Comparison of ENCODE assay signal across 20 cellular contexts in genomic region chr1:186272486-186272885, GRCh38. TPM values are rescaled to one million over a fixed set of nuclear protein-coding genes. Genes with fewer than 3 reads are reported as not detected.
DNase-seq lines count a peak whose midpoint lies in the region; ATAC-seq, FAIRE-seq and TF ChIP-seq lines count a peak whose summit lies in the region.
"Had no signal": no experiment of that assay in that cellular context is flagged by ENCODE, and none has a peak within 500 bp of the region (broad histone marks: within the 10 kb centered on the region; RNA-seq: fewer than 3 reads in every experiment).

No MANE protein-coding gene starts in this region.

- no peak for TF ChIP-seq EP300 in HepG2 (IDR thresholded peaks at IDR 0.05; ENCODE audit: low read depth in 2 of 2, low read length in 2 of 2)
- TF ChIP-seq EP300 in HepG2 (CRISPR knock-in tag; IDR thresholded peaks at IDR 0.05; ENCODE audit: borderline replicate concordance), result no peak

- H3K79me2 ChIP-seq in HepG2 (ENCODE audit: insufficient read depth, low read length), result no peaks in the 10 kb centered on the region

- TF ChIP-seq RAD21 in liver (IDR thresholded peaks at IDR 0.05), result peak; percentile 78 to 79
- TF ChIP-seq RAD21 in HepG2 (CRISPR knock-in tag; IDR thresholded peaks at IDR 0.05), result no peak

- no peaks in the 10 kb centered on the region for H3K9me3 Mint-ChIP-seq in chondrocyte (ENCODE audit: low read depth)

- intact Hi-C loops in HepG2 (cut with micrococcal nuclease; ENCODE audit: unreplicated experiment) (no loop called here), testis (cut with DNase I; ENCODE audit: low total_unique reads) (no loop called here), left lung (cut with DNase I) (no loop called here)

- peak; percentile 45 for TF ChIP-seq CTCF in liver (IDR thresholded peaks at IDR 0.05; ENCODE audit: low read depth, low read length, missing input control)
- TF ChIP-seq CTCF in HepG2 (CRISPR knock-in tag; IDR thresholded peaks at IDR 0.05), result no peak
- peak; percentile 39 for TF ChIP-seq CTCF in chondrocyte (IDR thresholded peaks at IDR 0.05)
- no peak for TF ChIP-seq CTCF in testis (IDR thresholded peaks at IDR 0.05)
- no peak for TF ChIP-seq CTCF in left lung (IDR thresholded peaks at IDR 0.05)

- H3K27ac Mint-ChIP-seq in chondrocyte (ENCODE audit: unreplicated experiment), result no peak overlapping the region
- H3K27ac Mint-ChIP-seq: stimulated activated naive B cell treated with anti-CD40 and anti-IgM and Interleukin-4, amounts not matched to agents 10 μg/mL and 1 μg/mL and 100 μg/mL, for 72 hours had no signal

- no peaks in the 10 kb centered on the region for H3K36me3 Mint-ChIP-seq in chondrocyte (ENCODE audit: low read depth)
- H3K36me3 Mint-ChIP-seq: stimulated activated naive B cell treated with anti-CD40 and anti-IgM and Interleukin-4, amounts not matched to agents 10 μg/mL and 1 μg/mL and 100 μg/mL, for 72 hours had no signal

- no peaks in the 10 kb centered on the region for H3K27me3 ChIP-seq in liver (ENCODE audit: control insufficient read depth in 4 of 4, insufficient read depth in 4 of 4, low read length in 3 of 4)
- H3K27me3 ChIP-seq in HepG2 (ENCODE audit: control insufficient read depth in 1 of 2, insufficient read depth in 2 of 2, low read length in 2 of 2), result no peaks in the 10 kb centered on the region; a peak in 1 of 5 replicates
- no peaks in the 10 kb centered on the region for H3K27me3 ChIP-seq in HAP-1 (ENCODE audit: low read depth)
- no peaks in the 10 kb centered on the region for H3K27me3 ChIP-seq in testis
- no peaks in the 10 kb centered on the region for H3K27me3 ChIP-seq in left lung
- H3K27me3 ChIP-seq: colonic mucosa, pancreas had no signal

- peaks cover 0 to 7% (median 6%) of the 10 kb centered on the region in 4 donors for H3K4me1 ChIP-seq in liver (ENCODE audit: control insufficient read depth in 4 of 4, insufficient read depth in 4 of 4, low read length in 3 of 4)
- H3K4me1 ChIP-seq in HepG2 (ENCODE audit: insufficient read depth, low read length), result no peaks in the 10 kb centered on the region
- no peaks in the 10 kb centered on the region for H3K4me1 ChIP-seq in HAP-1
- no peaks in the 10 kb centered on the region for H3K4me1 ChIP-seq in testis
- no peaks in the 10 kb centered on the region for H3K4me1 ChIP-seq in left lung
- H3K4me1 ChIP-seq: colonic mucosa, pancreas had no signal

- no peaks in the 10 kb centered on the region for H3K27me3 Mint-ChIP-seq in chondrocyte (ENCODE audit: low read depth)

- H3K9ac ChIP-seq in liver (ENCODE audit: low read depth in 1 of 2, low read length in 2 of 2) (no peak overlapping the region), HepG2 (ENCODE audit: insufficient read depth, low read depth, low read length) (no peak overlapping the region)

- H3K4me3 Mint-ChIP-seq in chondrocyte (ENCODE audit: unreplicated experiment), result no peak overlapping the region
- H3K4me3 Mint-ChIP-seq: stimulated activated naive B cell treated with anti-CD40 and anti-IgM and Interleukin-4, amounts not matched to agents 10 μg/mL and 1 μg/mL and 100 μg/mL, for 72 hours had no signal

- TF ChIP-seq POLR2A in HepG2 (IDR thresholded peaks at IDR 0.05; ENCODE audit: insufficient read depth in 1 of 2, low read depth in 2 of 2, low read length in 2 of 2), result no peak
- no peak for TF ChIP-seq POLR2A in testis (IDR thresholded peaks at IDR 0.05)

- BruUV-seq in HepG2 (replicated peaks; lab: Mats Ljungman, UMichigan), result no TSS peak

- H3K9me3 ChIP-seq in liver (ENCODE audit: control insufficient read depth in 4 of 4, low read length in 3 of 4), result no peaks in the 10 kb centered on the region
- no peaks in the 10 kb centered on the region for H3K9me3 ChIP-seq in HepG2 (ENCODE audit: low read length)
- no peaks in the 10 kb centered on the region for H3K9me3 ChIP-seq in HAP-1
- H3K9me3 ChIP-seq in testis, result no peaks in the 10 kb centered on the region
- peaks cover 0 to 2% of the 10 kb centered on the region in 2 donors for H3K9me3 ChIP-seq in left lung
- H3K9me3 ChIP-seq: colonic mucosa, pancreas had no signal

- no peak for ATAC-seq in HepG2
- ATAC-seq in left lung, result no peak
- ATAC-seq: pancreas had no signal

- no peak overlapping the region for H2AFZ ChIP-seq in HepG2 (ENCODE audit: low read length)

- in situ Hi-C loops in HepG2 (cut with HindIII; ENCODE audit: extremely low pct_ligation_motif_present, low pct_unique_long_range_greater_than_20kb), result no loop called here
- in situ Hi-C loops in HAP-1 (cut with MboI; ENCODE audit: low sequenced_read_pairs), result no loop called here

- no peak overlapping the region for H3K4me2 ChIP-seq in HepG2 (ENCODE audit: low read depth, low read length)
- H3K4me2 ChIP-seq: smooth muscle cell had no signal

- no peaks in the 10 kb centered on the region for H3K4me1 Mint-ChIP-seq in chondrocyte (ENCODE audit: low read depth)
- H3K4me1 Mint-ChIP-seq: stimulated activated naive B cell treated with anti-CD40 and anti-IgM and Interleukin-4, amounts not matched to agents 10 μg/mL and 1 μg/mL and 100 μg/mL, for 72 hours had no signal

- CTCF ChIA-PET in HepG2 (lab: Yijun Ruan, JAX; ENCODE audit: low intra/inter-chr PET ratio, low total read pairs), result no interaction called here

- H3K4me3 ChIP-seq in liver (ENCODE audit: low read depth in 1 of 3, low read length in 3 of 3) (no peak overlapping the region), HepG2 (replicated peaks in 1 of 3; ENCODE audit: insufficient read depth in 1 of 3, low read depth in 2 of 3, low read length in 3 of 3) (no peak overlapping the region), HAP-1 (no peak overlapping the region), testis (no peak overlapping the region), left lung (no peak overlapping the region)
- H3K4me3 ChIP-seq: colonic mucosa, pancreas, smooth muscle cell had no signal

- H3K36me3 ChIP-seq in liver (ENCODE audit: control insufficient read depth in 4 of 4, insufficient read depth in 3 of 4, low read depth in 1 of 4, low read length in 3 of 4), result no peaks in the 10 kb centered on the region
- H3K36me3 ChIP-seq in HepG2 (replicated peaks in 1 of 2; ENCODE audit: control insufficient read depth in 1 of 2, insufficient read depth in 2 of 2, low read length in 2 of 2), result no peaks in the 10 kb centered on the region
- H3K36me3 ChIP-seq in HAP-1 (replicated peaks), result no peaks in the 10 kb centered on the region
- no peaks in the 10 kb centered on the region for H3K36me3 ChIP-seq in testis (ENCODE audit: low read depth, missing control alignments)
- no peaks in the 10 kb centered on the region for H3K36me3 ChIP-seq in left lung
- H3K36me3 ChIP-seq: colonic mucosa, pancreas had no signal

- 20% methylated on average over 1 of the region's 1 CpG for WGBS in liver
- 3% methylated on average over 1 of the region's 1 CpG for WGBS in HepG2 (ENCODE audit: low lambda C conversion rate)
- 47 to 50% methylated on average over 1 of the region's 1 CpG for WGBS in testis, 2 donors

- DNase-seq in HepG2 (ENCODE audit: low spot score) (no peak), NCI-H526 treated with DMSO at 0.1 percent for 48 hours (lab: John Stamatoyannopoulos, UW) (peak; percentile 48), chondrocyte (ENCODE audit: low spot score) (no peak), HAP-1 (ENCODE audit: low spot score in 2 of 2) (no peak), testis (no peak), left lung (no peak)
- no peak for DNase-seq in activated effector memory CD4-positive, alpha-beta T cell treated with anti-CD3 and anti-CD28 coated beads, Interleukin-2, amount 50 U/mL, for 16 hours
- DNase-seq: activated CD4-positive, alpha-beta T cell treated with anti-CD3 and anti-CD28 coated beads for 4 hours; colonic mucosa; erythroblast; hippocampal formation; NCI-H1417; NCI-H446 treated with DMSO at 0.1 percent for 48 hours; pancreas; stimulated activated naive B cell treated with anti-CD40 and anti-IgM and Interleukin-4, amounts not matched to agents 10 μg/mL and 1 μg/mL and 100 μg/mL, for 72 hours; T-helper 2 cell had no signal

- POLR2A ChIA-PET in HepG2 (lab: Yijun Ruan, JAX), result no interaction called here

- no peak overlapping the region for H3K27ac ChIP-seq in liver (ENCODE audit: low read depth in 1 of 2, low read length in 2 of 2)
- H3K27ac ChIP-seq in HepG2 (ENCODE audit: extremely low read length, insufficient read depth, low read length), result no peak overlapping the region
- no peak overlapping the region for H3K27ac ChIP-seq in testis
- no peak overlapping the region for H3K27ac ChIP-seq in left lung
- H3K27ac ChIP-seq: colonic mucosa, pancreas had no signal

- no peaks in the 10 kb centered on the region for H4K20me1 ChIP-seq in HepG2 (ENCODE audit: insufficient read depth, low read length)

- FAIRE-seq in HepG2 (lab: Jason Lieb, UNC), result no peak
- FAIRE-seq: H1, pancreas had no signal

TF ChIP-seq in liver, 16 proteins besides CTCF, POLR2A, EP300 and RAD21 (continues in another document):
- no peak for TF ChIP-seq FOXA2 (IDR thresholded peaks at IDR 0.05)

RNA-seq across cellular contexts. Expression of gene PRG4, which starts 23.6 kb away (rescaled TPM):
- total RNA-seq in liver (10 to 100 TPM; 36.5 to 44.1 TPM), HepG2 (2016; rRNA removed; fragmentation: Illumina TruSeq; extraction: Trizol) (0.04 TPM in 1 of 2 replicates, not detected in the other), chondrocyte (0.10 to 0.56 TPM (median 0.15 TPM) in 3 replicates), testis (under 1 TPM in 1 of 2 donors, not detected in 1; 0.24 TPM), left lung (1 to 10 TPM; 6.7 to 9.9 TPM)
- polyA plus RNA-seq in liver (10 to 100 TPM; 70.2 to 73.8 TPM), HepG2 (2011; rRNA removed) (0.03 and 0.08 TPM in 2 replicates), testis (ENCODE audit: insufficient read depth, low read depth, low replicate concordance) (7.1 TPM)
- total RNA-seq in HepG2 (2016; cell fraction: cytosol; rRNA removed; fragmentation: Illumina TruSeq; extraction: Trizol; ENCODE audit: low read depth), result not detected in 2 replicates
- 0.03 TPM in 1 of 2 replicates, not detected in the other for total RNA-seq in HepG2 (2016; cell fraction: insoluble cytoplasmic fraction; rRNA removed; fragmentation: Illumina TruSeq; extraction: Trizol)
- total RNA-seq in HepG2 (2016; cell fraction: membrane; rRNA removed; fragmentation: Illumina TruSeq; extraction: Trizol), result not detected in 2 replicates
- total RNA-seq in HepG2 (2016; cell fraction: nucleus; rRNA removed; fragmentation: Illumina TruSeq; extraction: Trizol), result not detected in 2 replicates
- polyA plus RNA-seq in HepG2 (2011; cell fraction: cytosol; rRNA removed), result not detected in 2 replicates
- not detected in 2 replicates for polyA plus RNA-seq in HepG2 (2011; cell fraction: nucleus; rRNA removed)
- polyA plus RNA-seq in HepG2 (2012), result 0.03 and 0.05 TPM in 2 replicates
- not detected in 2 replicates for polyA plus RNA-seq in HepG2 (2016; cell fraction: cytosol; fragmentation: Illumina TruSeq; extraction: Trizol; ENCODE audit: low read depth)
- not detected in 2 replicates for polyA plus RNA-seq in HepG2 (2016; cell fraction: insoluble cytoplasmic fraction; fragmentation: Illumina TruSeq; extraction: Trizol; ENCODE audit: low read depth)
- polyA plus RNA-seq in HepG2 (2016; cell fraction: membrane; fragmentation: Illumina TruSeq; extraction: Trizol; ENCODE audit: low read depth), result not detected in 2 replicates
- not detected in 2 replicates for polyA plus RNA-seq in HepG2 (2016; cell fraction: nucleus; fragmentation: Illumina TruSeq; extraction: Trizol; ENCODE audit: insufficient read depth, low read depth)
- polyA minus RNA-seq in HepG2 (2011; rRNA and poly(A)+ RNA removed; ENCODE audit: low replicate concordance), result 0.89 TPM in 1 of 2 replicates, not detected in the other
- polyA minus RNA-seq in HepG2 (2011; cell fraction: cytosol; rRNA and poly(A)+ RNA removed), result not detected in 2 replicates
- not detected in 2 replicates for polyA minus RNA-seq in HepG2 (2011; cell fraction: nucleus; rRNA and poly(A)+ RNA removed)
- total RNA-seq: H1, RPMI7951, smooth muscle cell had no signal
- polyA plus RNA-seq: H1, smooth muscle cell had no signal

Comparison
In these comparisons a context has a peak if more than half of its experiments do, and no peak if none do; other contexts are left out.
1. CTCF ChIP-seq: peak in liver (single experiment) and chondrocyte (single experiment); none in HepG2 (single experiment), testis (0 of 3) and left lung (0 of 2).